Comparison of ENCODE assay signal across 10 cellular contexts in the genomic region with DNA sequence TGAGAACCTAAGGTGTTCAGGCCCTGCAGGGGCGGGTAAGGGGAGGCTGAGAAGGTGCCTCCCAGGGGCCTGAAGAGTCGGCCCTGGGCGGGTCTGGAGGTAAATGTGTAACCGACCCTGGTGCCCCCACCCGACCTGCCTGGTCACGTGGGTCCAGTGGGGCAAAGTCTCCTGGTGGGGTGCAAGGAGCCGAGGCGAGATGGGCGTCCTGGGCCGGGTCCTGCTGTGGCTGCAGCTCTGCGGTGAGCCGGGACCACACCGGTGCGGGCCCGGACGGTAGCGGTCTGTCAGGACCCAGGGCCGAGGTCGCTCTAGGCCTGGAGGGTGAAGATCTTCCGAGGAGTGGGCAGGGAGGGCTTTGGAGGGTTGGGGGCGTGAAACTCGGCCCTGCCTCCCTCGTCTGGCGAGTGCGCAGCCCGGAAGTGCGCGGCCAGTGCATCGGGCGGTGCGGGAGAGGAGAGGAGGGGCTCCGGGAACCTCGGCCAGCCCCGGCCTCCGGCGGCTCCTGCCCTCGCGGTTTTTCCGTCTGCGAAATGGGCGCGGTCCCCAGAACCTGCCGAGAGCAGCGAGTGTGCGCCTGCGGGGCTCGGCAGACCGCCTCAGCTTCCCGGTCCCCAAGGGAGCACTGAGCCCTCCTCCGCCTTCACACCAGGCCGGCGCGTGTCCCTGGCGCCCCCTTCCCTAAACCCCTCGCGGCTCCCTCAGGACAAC. TPM values are rescaled to one million over a fixed set of nuclear protein-coding genes. Genes with fewer than 3 reads are reported as not detected.
DNase-seq lines count a peak whose midpoint lies in the region; ATAC-seq and TF ChIP-seq lines count a peak whose summit lies in the region.
"Had no signal": no experiment of that assay in that cellular context is flagged by ENCODE, and none has a peak within 500 bp of the region (broad histone marks: within the 10 kb centered on the region; RNA-seq: fewer than 3 reads in every experiment).

A gene (plus strand): TSS at position 174 of the 711 bp plus-strand sequence. CDS start 26 bp downstream, at position 200.

- peaks cover 22% of the 10 kb centered on the region for H3K27me3 Mint-ChIP-seq in H9 (ENCODE audit: low read depth)

- H3K4me3 ChIP-seq in AG10803 (ENCODE audit: low read length) (peak within 1 kb of the TSS; percentile 17; the same call in 1 of the 2 replicates), colonic mucosa (peak within 1 kb of the TSS; percentile 42), mesenchymal stem cell (ENCODE audit: insufficient read depth in 1 of 2, low read depth in 1 of 2, low read length in 2 of 2) (peak within 1 kb of the TSS in 1 of 2 experiments; percentile 66), ascending aorta (peak within 1 kb of the TSS in 1 of 2 donors; percentile 29)

- H3K4me2 ChIP-seq in H9 (ENCODE audit: insufficient read depth, insufficient read length, low read length) (peak within 1 kb of the TSS; percentile 70), mesenchymal stem cell (ENCODE audit: low read length, poor library complexity, severe bottlenecking) (no peak within 1 kb of the TSS)

- H3K23me2 ChIP-seq in H9 (ENCODE audit: insufficient read length, low read depth, low read length, poor library complexity, severe bottlenecking) = peaks cover 3% of the 10 kb centered on the region

- H2AK5ac ChIP-seq in H9 (ENCODE audit: insufficient read length, low read length) = no peak within 1 kb of the TSS
- H2AK5ac ChIP-seq in mesenchymal stem cell (ENCODE audit: low read length, severe bottlenecking) = no peak within 1 kb of the TSS

- H2BK5ac ChIP-seq in H9 (ENCODE audit: insufficient read length, low read length) (no peak within 1 kb of the TSS), mesenchymal stem cell (ENCODE audit: low read depth, low read length, poor library complexity, severe bottlenecking) (no peak within 1 kb of the TSS)

- H3K27me3 ChIP-seq in H9 (ENCODE audit: insufficient read depth, low read length) = peaks cover 23% of the 10 kb centered on the region
- H3K27me3 ChIP-seq in colonic mucosa = peaks cover 4% of the 10 kb centered on the region
- peaks cover 3 to 68% of the 10 kb centered on the region in 2 experiments for H3K27me3 ChIP-seq in mesenchymal stem cell (ENCODE audit: control insufficient read depth in 1 of 2, insufficient read depth in 1 of 2, low read length in 2 of 2)
- no peaks in the 10 kb centered on the region for H3K27me3 ChIP-seq in ascending aorta

- H2BK12ac ChIP-seq in H9 (ENCODE audit: insufficient read length, low read depth, low read length) = no peak within 1 kb of the TSS
- H2BK12ac ChIP-seq in mesenchymal stem cell (ENCODE audit: low read length in 2 of 2) = no peak within 1 kb of the TSS

- H3T11ph ChIP-seq in H9 (ENCODE audit: low read length) = no peak within 1 kb of the TSS

- H4K8ac ChIP-seq in H9 (replicated peaks; ENCODE audit: insufficient read length, low read depth, low read length) = no peak within 1 kb of the TSS
- H4K8ac ChIP-seq in mesenchymal stem cell (ENCODE audit: low read length) = no peak within 1 kb of the TSS

- H3K23ac ChIP-seq in H9 (ENCODE audit: insufficient read length, low read depth, low read length) = no peak within 1 kb of the TSS
- no peak within 1 kb of the TSS for H3K23ac ChIP-seq in mesenchymal stem cell (ENCODE audit: low read length in 2 of 2)

- H3K4ac ChIP-seq in H9 (ENCODE audit: low read depth, low read length) (no peak within 1 kb of the TSS), mesenchymal stem cell (ENCODE audit: low read depth in 1 of 2, low read length in 2 of 2) (no peak within 1 kb of the TSS)

- H3K9me3 Mint-ChIP-seq in H9 = no peaks in the 10 kb centered on the region; a peak in 1 of 5 replicates

- H3K79me2 ChIP-seq in H9 (ENCODE audit: insufficient read depth, low read length) = no peaks in the 10 kb centered on the region

- H2AFZ ChIP-seq in H9 (ENCODE audit: low read length) = no peak within 1 kb of the TSS
- peak within 1 kb of the TSS; percentile 10 for H2AFZ ChIP-seq in mesenchymal stem cell (ENCODE audit: low read depth, low read length)

- H4K20me1 ChIP-seq in H9 (ENCODE audit: control insufficient read depth, insufficient read depth, insufficient read length) = no peaks in the 10 kb centered on the region

- H2BK20ac ChIP-seq in H9 (ENCODE audit: low read depth, low read length, poor library complexity, severe bottlenecking) = no peak within 1 kb of the TSS

- H3K27ac ChIP-seq in H9 (ENCODE audit: insufficient read length, low read depth, low read length) (no peak within 1 kb of the TSS), colonic mucosa (peak within 1 kb of the TSS; percentile 59), mesenchymal stem cell (ENCODE audit: low read length, poor library complexity, severe bottlenecking) (no peak within 1 kb of the TSS), ascending aorta (no peak within 1 kb of the TSS)

- DNase-seq in AG10803 (ENCODE audit: low read depth) (no peak), H9 (peak; percentile 53), colonic mucosa (peak; percentile 90), mesenchymal stem cell (no peak), ascending aorta (ENCODE audit: low spot score in 2 of 2) (no peak), NCI-H2227 (lab: John Stamatoyannopoulos, UW; ENCODE audit: unreplicated experiment) (no peak)
- DNase-seq: caudate nucleus, SIG-M5 had no signal

- H3K4me1 ChIP-seq in H9 (ENCODE audit: insufficient read depth, low read length) (no peaks in the 10 kb centered on the region), colonic mucosa (no peaks in the 10 kb centered on the region), mesenchymal stem cell (ENCODE audit: control insufficient read depth, insufficient read depth, low read depth, low read length) (peaks cover 4% of the 10 kb centered on the region), ascending aorta (peaks cover 0 to 3% of the 10 kb centered on the region in 2 donors)

- H3K36me3 ChIP-seq in colonic mucosa (no peaks in the 10 kb centered on the region), mesenchymal stem cell (ENCODE audit: control insufficient read depth in 1 of 2, insufficient read depth in 2 of 2, low read depth in 1 of 2, low read length in 2 of 2) (no peaks in the 10 kb centered on the region), ascending aorta (no peaks in the 10 kb centered on the region)

- no peak within 1 kb of the TSS for H2BK120ac ChIP-seq in H9 (ENCODE audit: low read depth, low read length, poor library complexity, severe bottlenecking)
- H2BK120ac ChIP-seq in mesenchymal stem cell (ENCODE audit: low read depth, low read length) = no peak within 1 kb of the TSS

- no peak within 1 kb of the TSS for H3K9ac ChIP-seq in H9 (ENCODE audit: extremely low read depth, insufficient read length, low read length)
- H3K9ac ChIP-seq in colonic mucosa (ENCODE audit: low read depth in 2 of 2, low read length in 2 of 2) = peak within 1 kb of the TSS; percentile 79 to 89
- peak within 1 kb of the TSS; percentile 36 for H3K9ac ChIP-seq in mesenchymal stem cell (ENCODE audit: low read length)

- no peak within 1 kb of the TSS for H3K27ac Mint-ChIP-seq in H9

- H3K36me3 Mint-ChIP-seq in H9 (ENCODE audit: insufficient read depth in 1 of 3, low read depth in 3 of 3) = no peaks in the 10 kb centered on the region

- H3K9me3 ChIP-seq in H9 (ENCODE audit: control insufficient read depth, low read depth, low read length) (no peaks in the 10 kb centered on the region), colonic mucosa (no peaks in the 10 kb centered on the region), mesenchymal stem cell (ENCODE audit: control insufficient read depth, low read length) (peaks cover 10% of the 10 kb centered on the region), ascending aorta (no peaks in the 10 kb centered on the region)

- H2BK15ac ChIP-seq in H9 (ENCODE audit: low read depth, low read length) (no peak within 1 kb of the TSS), mesenchymal stem cell (ENCODE audit: low read depth, poor library complexity, severe bottlenecking) (no peak within 1 kb of the TSS)

- no peak within 1 kb of the TSS for H3K4me3 Mint-ChIP-seq in H9

- no peaks in the 10 kb centered on the region for H3K79me1 ChIP-seq in H9 (ENCODE audit: insufficient read depth, low read depth, low read length, poor library complexity, severe bottlenecking)
- no peaks in the 10 kb centered on the region for H3K79me1 ChIP-seq in mesenchymal stem cell (replicated peaks; ENCODE audit: low read length, poor library complexity, severe bottlenecking)

- WGBS in H9 (ENCODE audit: extremely low coverage, insufficient read length, low lambda C conversion rate) = no CpG with 5 or more reads among the region's 56 CpGs
- 55% methylated on average over 47 of the region's 56 CpGs for WGBS in mesenchymal stem cell

- H3K14ac ChIP-seq in H9 (ENCODE audit: insufficient read depth, low read length) (no peak within 1 kb of the TSS; the same call in 1 of the 2 replicates), mesenchymal stem cell (ENCODE audit: low read length in 2 of 2) (peak within 1 kb of the TSS in 1 of 2 experiments; percentile 35)

- ATAC-seq in HG03520 (IDR thresholded peaks at IDR 0.05; ENCODE audit: unreplicated experiment) = no peak
- ATAC-seq in GM18511 (IDR thresholded peaks at IDR 0.05; ENCODE audit: unreplicated experiment) = no peak

- H3K18ac ChIP-seq in H9 (ENCODE audit: insufficient read length, low read depth, low read length) (no peak within 1 kb of the TSS), mesenchymal stem cell (ENCODE audit: low read depth in 1 of 2, low read length in 2 of 2) (no peak within 1 kb of the TSS)

- H4K91ac ChIP-seq in H9 (ENCODE audit: insufficient read length, low read depth, low read length) (no peak within 1 kb of the TSS), mesenchymal stem cell (ENCODE audit: low read length) (no peak within 1 kb of the TSS)

- TF ChIP-seq CTCF in AG10803 (conservative IDR thresholded peaks at IDR 0.05; ENCODE audit: low read length) (no peak), H9 (conservative IDR thresholded peaks at IDR 0.05) (no peak), colonic mucosa (IDR thresholded peaks at IDR 0.05) (no peak), ascending aorta (IDR thresholded peaks at IDR 0.05) (no peak)

- peaks cover 13 to 19% of the 10 kb centered on the region in 2 experiments for H3K4me1 Mint-ChIP-seq in H9

- no peak within 1 kb of the TSS for H3K56ac ChIP-seq in H9 (ENCODE audit: insufficient read length, low read depth, low read length)

- intact Hi-C loops in colonic mucosa (cut with DNase I) = no loop called here
- intact Hi-C loops in ascending aorta (cut with DNase I) = no loop called here

- no peak within 1 kb of the TSS for H4K5ac ChIP-seq in H9 (ENCODE audit: insufficient read length, low read depth, low read length)

RNA-seq across cellular contexts. Expression of the gene that starts here (rescaled TPM):
- 1.9 and 2.2 TPM in 2 replicates for total RNA-seq in H9 (2021)
- 100 to 1,000 TPM; 186 to 239 TPM for total RNA-seq in colonic mucosa
- polyA plus RNA-seq in mesenchymal stem cell (2013, experiment 1 of 2) = 0.14 TPM
- polyA plus RNA-seq in mesenchymal stem cell (2013, experiment 2 of 2) = 0.12 TPM
- total RNA-seq in ascending aorta = 0.32 TPM

Comparison
In these comparisons a context has a peak if more than half of its experiments do, and no peak if none do; other contexts are left out.
1. RNA of the gene that starts here (total RNA-seq): 186 to 239 TPM in colonic mucosa; 1.9 to 2.2 TPM in H9 and 0.32 TPM in ascending aorta (single experiment); every median in the first group is over 10 times any median in the second.
2. DNase-seq: peak in H9 (single experiment) and colonic mucosa (single experiment); none in AG10803 (single experiment), mesenchymal stem cell (single experiment), ascending aorta (0 of 2) and NCI-H2227 (single experiment).